In genomic region chr17:47188799-47189731, GRCh38 we compare ENCODE assay signal across 8 cellular contexts. TPM values are rescaled to one million over a fixed set of nuclear protein-coding genes. Genes with fewer than 3 reads are reported as not detected.
DNase-seq lines count a peak whose midpoint lies in the region; ATAC-seq, FAIRE-seq and TF ChIP-seq lines count a peak whose summit lies in the region.

TSS of gene CDC27 (minus strand) at chr17:47189295. CDS start at chr17:47189172, 123 bp downstream.

- peaks cover 50% of the 10 kb centered on the region for H3K79me2 ChIP-seq in astrocyte (ENCODE audit: insufficient read depth, low read length)

- H3K4me3 ChIP-seq in astrocyte (ENCODE audit: insufficient read depth, low read depth, low read length) = peak within 1 kb of the TSS; percentile 82
- peak within 1 kb of the TSS; percentile 51 for H3K4me3 ChIP-seq in right cardiac atrium (ENCODE audit: low read length)
- H3K4me3 ChIP-seq in uterus = peak within 1 kb of the TSS; percentile 86 to 89

- no peaks in the 10 kb centered on the region for H3K27me3 Mint-ChIP-seq in astrocyte (ENCODE audit: low read depth, unreplicated experiment)

- H3K27ac Mint-ChIP-seq in astrocyte (ENCODE audit: unreplicated experiment) = peak within 1 kb of the TSS; percentile 99

- peaks cover 28% of the 10 kb centered on the region for H4K20me1 ChIP-seq in astrocyte (ENCODE audit: insufficient read depth, low read length)

- no peaks in the 10 kb centered on the region for H3K36me3 Mint-ChIP-seq in astrocyte (ENCODE audit: low read depth, unreplicated experiment)

- peak within 1 kb of the TSS; percentile 87 for H3K4me2 ChIP-seq in astrocyte (ENCODE audit: low read length)

- FAIRE-seq in astrocyte (lab: Jason Lieb, UNC) = peak; percentile 99

- peak; percentile 60 for TF ChIP-seq POLR2A in GM18505 (IDR thresholded peaks at IDR 0.05; ENCODE audit: borderline replicate concordance, extremely low read depth, insufficient read depth, insufficient read length)
- peak; percentile 50 to 69 for TF ChIP-seq POLR2A in uterus (IDR thresholded peaks at IDR 0.05)

- ATAC-seq in GM18505 (IDR thresholded peaks at IDR 0.05; ENCODE audit: unreplicated experiment) (peak; percentile 91), HG02973 (IDR thresholded peaks at IDR 0.05; ENCODE audit: unreplicated experiment) (peak; percentile 87), right cardiac atrium (peak; percentile 98)

- DNase-seq in NCI-H2029 (lab: John Stamatoyannopoulos, UW) (peak; percentile 97), T-helper 22 cell (ENCODE audit: low read depth) (peak; percentile 97), astrocyte (ENCODE audit: low read depth) (peak; percentile 88), right cardiac atrium (peak; percentile 99 to 100 (median 99)), pulmonary artery endothelial cell (ENCODE audit: low read depth, low spot score) (peak; percentile 89), uterus (peak; percentile 100)

- no peaks in the 10 kb centered on the region for H3K9me3 ChIP-seq in astrocyte (ENCODE audit: insufficient read depth, low read depth, low read length)
- H3K9me3 ChIP-seq in right cardiac atrium (ENCODE audit: control insufficient read depth, low read length) = no peaks in the 10 kb centered on the region
- H3K9me3 ChIP-seq in uterus = no peaks in the 10 kb centered on the region

- H3K27me3 ChIP-seq in astrocyte (ENCODE audit: insufficient read depth, low read length) (no peaks in the 10 kb centered on the region), right cardiac atrium (ENCODE audit: control insufficient read depth, insufficient read depth) (no peaks in the 10 kb centered on the region), uterus (no peaks in the 10 kb centered on the region)

- under 1% methylated on average over 66 of the region's 66 CpGs for WGBS in right cardiac atrium

- TF ChIP-seq CTCF in astrocyte (IDR thresholded peaks at IDR 0.05; ENCODE audit: insufficient read depth, low read depth, low read length) = no peak
- TF ChIP-seq CTCF in uterus (IDR thresholded peaks at IDR 0.05) = peak in 2 of 4 experiments; percentile 6 to 11

- no peaks in the 10 kb centered on the region for H3K9me3 Mint-ChIP-seq in astrocyte (ENCODE audit: unreplicated experiment)

- peak within 1 kb of the TSS; percentile 99 for H3K9ac ChIP-seq in astrocyte (ENCODE audit: low read length)

- H3K36me3 ChIP-seq in astrocyte (ENCODE audit: insufficient read depth, low read length) = no peaks in the 10 kb centered on the region
- H3K36me3 ChIP-seq in uterus = no peaks in the 10 kb centered on the region

- H3K4me1 ChIP-seq in astrocyte (ENCODE audit: insufficient read depth, low read length) (no peaks in the 10 kb centered on the region), right cardiac atrium (ENCODE audit: control insufficient read depth, insufficient read depth, low read length) (peaks cover 2% of the 10 kb centered on the region), uterus (peaks cover 0 to 14% of the 10 kb centered on the region in 2 donors)

- peak within 1 kb of the TSS; percentile 98 for H3K27ac ChIP-seq in astrocyte (ENCODE audit: low read depth, low read length)
- H3K27ac ChIP-seq in right cardiac atrium (ENCODE audit: low read length) = peak within 1 kb of the TSS; percentile 94
- H3K27ac ChIP-seq in uterus = peak within 1 kb of the TSS; percentile 94 to 96

- intact Hi-C loops in right cardiac atrium (cut with DNase I) (no loop called here), uterus (cut with DNase I; ENCODE audit: low total_unique reads) (no loop called here)

- peak within 1 kb of the TSS; percentile 72 for H2AFZ ChIP-seq in astrocyte (ENCODE audit: low read depth, low read length)

- H3K4me1 Mint-ChIP-seq in astrocyte (ENCODE audit: low read depth, unreplicated experiment) = peaks cover 17% of the 10 kb centered on the region

- peak within 1 kb of the TSS; percentile 99 for H3K4me3 Mint-ChIP-seq in astrocyte (ENCODE audit: unreplicated experiment)

RNA-seq across cellular contexts. Expression of gene CDC27, which starts in this region (rescaled TPM):
- 137 and 151 TPM in 2 replicates for total RNA-seq in astrocyte
- 10 to 100 TPM; 74.2 to 87.0 (median 82.3) TPM for total RNA-seq in right cardiac atrium
- 15.2 TPM for polyA plus RNA-seq in right cardiac atrium
- 178 and 195 TPM in 2 replicates for total RNA-seq in pulmonary artery endothelial cell
- total RNA-seq in uterus = 100 to 1,000 TPM in 3 of 4 donors, 10 to 100 TPM in 1; 87.1 to 129 (median 108) TPM

Comparison
In these comparisons a context has a peak if more than half of its experiments do, and no peak if none do; other contexts are left out.
1. Peak in every context shown above with its lines: DNase-seq, ATAC-seq, H3K4me3 ChIP-seq and H3K27ac ChIP-seq.